27 cellular contexts compared by ENCODE assay signal in genomic region chr11:127644366-127644765, GRCh38.
"Had no signal": no experiment of that assay in that cellular context is flagged by ENCODE, and none has a peak within 500 bp of the region (broad histone marks: within the 10 kb centered on the region; RNA-seq: fewer than 3 reads in every experiment).

No MANE protein-coding gene starts in this region.

- H3K27me3 ChIP-seq: stomach, suprapubic skin, testis, thyroid gland, tibial artery, tibial nerve, transverse colon, upper lobe of left lung, upper lobe of right lung, uterus, vagina had no signal

- H3K4me1 ChIP-seq: stomach, suprapubic skin, testis, thyroid gland, tibial artery, tibial nerve, transverse colon, upper lobe of left lung, upper lobe of right lung, uterus, vagina had no signal

- H3K36me3 ChIP-seq: stomach, suprapubic skin, thoracic aorta, thyroid gland, tibial artery, tibial nerve, transverse colon, upper lobe of left lung, upper lobe of right lung, uterus, vagina had no signal

- H3K4me3 ChIP-seq: stomach, suprapubic skin, testis, thoracic aorta, thyroid gland, tibial artery, tibial nerve, transverse colon, upper lobe of left lung, upper lobe of right lung, uterus, vagina had no signal

- H3K27ac ChIP-seq: stomach, suprapubic skin, testis, thoracic aorta, thyroid gland, tibial artery, tibial nerve, transverse colon, upper lobe of left lung, upper lobe of right lung, uterus, vagina had no signal

- H3K9me3 ChIP-seq: stomach, testis, thoracic aorta, thyroid gland, tibial artery, tibial nerve, transverse colon, upper lobe of left lung, upper lobe of right lung, uterus, vagina had no signal

- FAIRE-seq: urothelium cell line had no signal

- DNase-seq: stimulated activated CD4-positive, alpha-beta T cell treated with anti-CD3 and anti-CD28 coated beads, Interleukin-2, amount 100 ng/mL, for 48 hours; stimulated activated CD4-positive, alpha-beta T cell treated with anti-CD3 and anti-CD28 coated beads, Interleukin-4, amount 100 ng/mL, for 1 hour; stimulated activated CD4-positive, alpha-beta T cell treated with anti-CD3 and anti-CD28 coated beads, Interleukin-4, amount 100 ng/mL, for 24 hours; stimulated activated CD4-positive, alpha-beta T cell treated with anti-CD3 and anti-CD28 coated beads, Interleukin-4, amount 100 ng/mL, for 4 hours; stimulated activated CD8-positive, alpha-beta memory T cell treated with anti-CD3 and anti-CD28 coated beads, Interleukin-4, amount 100 ng/mL, for 48 hours; stimulated activated naive B cell treated with anti-CD40 and anti-IgM and Interleukin-4, amounts not matched to agents 10 μg/mL and 1 μg/mL and 100 μg/mL, for 72 hours; stimulated activated naive CD4-positive, alpha-beta T cell; stimulated activated naive CD4-positive, alpha-beta T cell treated with Interleukin-2 at 50 U/mL for 16 hours; stimulated activated naive CD8-positive, alpha-beta T cell treated with anti-CD3 and anti-CD28 coated beads, Interleukin-15, amount 100 ng/mL, for 72 hours; stimulated activated naive CD8-positive, alpha-beta T cell treated with anti-CD3 and anti-CD28 coated beads, Interleukin-15, Interleukin-2, amounts not matched to agents 100 U/mL and 50 U/mL, for 24 hours; stomach; substantia nigra; testis; tibial artery; transverse colon; trophoblast cell; upper lobe of left lung; upper lobe of right lung; uterus had no signal

- ATAC-seq: stimulated activated effector memory CD8-positive, alpha-beta T cell treated with anti-CD3 and anti-CD28 coated beads, Interleukin-12 subunit alpha, Interleukin-12 subunit beta, amount 100 ng/mL, for 72 hours; stimulated activated memory B cell treated with anti-CD40 and anti-IgM and Interleukin-4, amounts not matched to agents 10 μg/mL and 1 μg/mL and 100 μg/mL, for 72 hours; stimulated activated naive B cell treated with anti-CD40 and anti-IgM and Interleukin-4, amounts not matched to agents 10 μg/mL and 1 μg/mL and 100 μg/mL, for 72 hours; stimulated activated naive CD8-positive, alpha-beta T cell treated with anti-CD3 and anti-CD28 coated beads, Interleukin-15, amount 100 ng/mL, for 72 hours; stimulated activated naive CD8-positive, alpha-beta T cell treated with anti-CD3 and anti-CD28 coated beads, Interleukin-15, Interleukin-2, amounts not matched to agents 100 U/mL and 50 U/mL, for 24 hours; upper lobe of right lung had no signal
